In genomic region chr9:136245194-136246150, GRCh38 we compare ENCODE assay signal across 1 cellular context.
TF ChIP-seq lines count a peak whose summit lies in the region.

TSS of gene QSOX2 (minus strand) at chr9:136245812. CDS start at chr9:136245803, 9 bp downstream.

TF ChIP-seq in K562, 482 proteins besides CTCF, POLR2A, EP300 and RAD21 (continued from another document and continues in another):
- TF ChIP-seq JUN (IDR thresholded peaks at IDR 0.05; ENCODE audit: borderline replicate concordance, low read depth, low read length) (0 out of 2 replicates have a peak, but pooled peaks have one; percentile 1), JUN (CRISPR knock-in tag; IDR thresholded peaks at IDR 0.05; ENCODE audit: borderline replicate concordance) (no peak), VEZF1 (CRISPR knock-in tag; IDR thresholded peaks at IDR 0.05) (peak; percentile 85), ZNF41 (CRISPR knock-in tag; conservative IDR thresholded peaks at IDR 0.05) (no peak), TFAP4 (CRISPR knock-in tag; IDR thresholded peaks at IDR 0.05; ENCODE audit: borderline replicate concordance) (peak; percentile 38; the same call in 1 of the 2 replicates), SP1 (CRISPR knock-in tag; IDR thresholded peaks at IDR 0.05) (peak; percentile 22; the same call in 1 of the 2 replicates), IFI16 (CRISPR knock-in tag; IDR thresholded peaks at IDR 0.05) (no peak), ZNF232 (CRISPR knock-in tag; IDR thresholded peaks at IDR 0.05) (peak; percentile 77; the same call in 1 of the 2 replicates), ZNF184 (CRISPR knock-in tag; IDR thresholded peaks at IDR 0.05) (no peak), STAT6 (CRISPR knock-in tag; IDR thresholded peaks at IDR 0.05) (no peak), KHSRP (IDR thresholded peaks at IDR 0.05) (no peak), BHLHE40 (IDR thresholded peaks at IDR 0.05; ENCODE audit: low read length) (peak; percentile 93), ATF3 (IDR thresholded peaks at IDR 0.05) (no peak), ATF3 (CRISPR knock-in tag; conservative IDR thresholded peaks at IDR 0.05) (no peak), MBD1 (CRISPR knock-in tag; IDR thresholded peaks at IDR 0.05) (no peak), MTA2 (IDR thresholded peaks at IDR 0.05; ENCODE audit: low read depth) (no peak), BRD9 (IDR thresholded peaks at IDR 0.05; ENCODE audit: low read depth, partially characterized antibody) (no peak), FOSL1 (tag; conservative IDR thresholded peaks at IDR 0.05) (0 out of 2 replicates have a peak, but pooled peaks have one; percentile 40), RBM39 (optimal IDR thresholded peaks at IDR 0.05; ENCODE audit: low read depth, low read length) (no peak), ZC3H8 (IDR thresholded peaks at IDR 0.05) (no peak), ZNF347 (CRISPR knock-in tag; IDR thresholded peaks at IDR 0.05; ENCODE audit: low read depth) (no peak), RBM14 (IDR thresholded peaks at IDR 0.05; ENCODE audit: borderline replicate concordance, insufficient read depth, low read depth, low read length) (no peak), ZNF395 (CRISPR knock-in tag; IDR thresholded peaks at IDR 0.05) (peak; percentile 65; the same call in 1 of the 2 replicates), ZNF444 (CRISPR knock-in tag; IDR thresholded peaks at IDR 0.05) (no peak), ZNF398 (CRISPR knock-in tag; IDR thresholded peaks at IDR 0.05) (no peak), ZBTB26 (CRISPR knock-in tag; IDR thresholded peaks at IDR 0.05) (no peak), PHB2 (IDR thresholded peaks at IDR 0.05; ENCODE audit: low read depth) (no peak), SOX6 (IDR thresholded peaks at IDR 0.05) (no peak), RUNX1 (IDR thresholded peaks at IDR 0.05; ENCODE audit: low read depth) (no peak), MYC (IDR thresholded peaks at IDR 0.05; ENCODE audit: low read depth, low read length) (peak; percentile 96), MYC (CRISPR knock-in tag; IDR thresholded peaks at IDR 0.05; ENCODE audit: borderline replicate concordance, low read depth) (no peak), ZNF133 (CRISPR knock-in tag; IDR thresholded peaks at IDR 0.05) (no peak), MEF2D (tag; conservative IDR thresholded peaks at IDR 0.05; ENCODE audit: low read depth) (no peak), RBBP5 (IDR thresholded peaks at IDR 0.05; ENCODE audit: borderline replicate concordance, insufficient read depth, low read length, poor library complexity, severe bottlenecking) (peak; percentile 91), MAFK (IDR thresholded peaks at IDR 0.05; ENCODE audit: low read length) (no peak), ZNF707 (CRISPR knock-in tag; conservative IDR thresholded peaks at IDR 0.05) (no peak), CXXC5 (CRISPR knock-in tag; IDR thresholded peaks at IDR 0.05) (peak; percentile 94), CBX2 (IDR thresholded peaks at IDR 0.05; ENCODE audit: insufficient read depth, low read length, poor library complexity, severe bottlenecking) (no peak), KDM5B (IDR thresholded peaks at IDR 0.05; ENCODE audit: insufficient replicate concordance, low read depth, low read length) (peak; percentile 43), RNF2 (IDR thresholded peaks at IDR 0.05) (peak; percentile 28; the same call in 1 of the 2 replicates), E2F3 (CRISPR knock-in tag; IDR thresholded peaks at IDR 0.05) (0 out of 2 replicates have a peak, but pooled peaks have one; percentile 13), ID3 (CRISPR knock-in tag; IDR thresholded peaks at IDR 0.05) (no peak), ID3 (tag; IDR thresholded peaks at IDR 0.05) (peak; percentile 46; the same call in 1 of the 2 replicates), NCOA4 (IDR thresholded peaks at IDR 0.05; ENCODE audit: partially characterized antibody) (no peak), ZMIZ1 (IDR thresholded peaks at IDR 0.05; ENCODE audit: low read depth in 2 of 2, low read length in 2 of 2) (no peak), MCM5 (IDR thresholded peaks at IDR 0.05; ENCODE audit: low read depth) (no peak), ZNF280A (IDR thresholded peaks at IDR 0.05; ENCODE audit: low read depth, partially characterized antibody) (no peak), MAX (CRISPR knock-in tag; IDR thresholded peaks at IDR 0.05) (peak; percentile 92), ZNF584 (CRISPR knock-in tag; IDR thresholded peaks at IDR 0.05; ENCODE audit: low read depth) (no peak)
